In genomic region chr2:140136366-140136765, GRCh38 we compare ENCODE assay signal across 29 cellular contexts.
"Had no signal": no experiment of that assay in that cellular context is flagged by ENCODE, and none has a peak within 500 bp of the region (broad histone marks: within the 10 kb centered on the region; RNA-seq: fewer than 3 reads in every experiment).

No MANE protein-coding gene starts in this region.

- DNase-seq: activated B cell treated with CpG ODN at 0.5 μM for 24 hours; activated CD4-positive, alpha-beta T cell treated with anti-CD3 and anti-CD28 coated beads for 48 hours; activated CD4-positive, alpha-beta T cell treated with anti-CD3 and anti-CD28 coated beads, Interleukin-2, amount 50 U/mL, for 1 hour; activated CD4-positive, alpha-beta T cell treated with anti-CD3 and anti-CD28 coated beads, Interleukin-2, amount 50 U/mL, for 48 hours; activated CD8-positive, alpha-beta memory T cell treated with anti-CD3 and anti-CD28 coated beads for 24 hours; activated CD8-positive, alpha-beta T cell treated with anti-CD3 and anti-CD28 coated beads for 36 hours; activated effector memory CD4-positive, alpha-beta T cell treated with Interleukin-2 at 50 U/mL for 16 hours; activated naive CD4-positive, alpha-beta T cell treated with anti-CD3 and anti-CD28 coated beads for 36 hours; activated naive CD8-positive, alpha-beta T cell treated with anti-CD3 and anti-CD28 coated beads for 36 hours; activated naive CD8-positive, alpha-beta T cell treated with anti-CD3 and anti-CD28 coated beads, Interleukin-2, amount 50 U/mL, for 24 hours; activated T-cell treated with anti-CD3 and anti-CD28 coated beads, Interleukin-2, amount 50 U/mL, for 4 hours; adrenal gland; amygdala; aorta; body of pancreas; cortex of kidney; dermis blood vessel endothelial cell; effector CD4-positive, alpha-beta T cell; effector memory CD8-positive, alpha-beta T cell; erythroblast; foreskin melanocyte; head of caudate nucleus; hippocampal formation; T-helper 17 cell had no signal

- ATAC-seq: activated CD4-positive, CD25-positive, alpha-beta regulatory T cell treated with anti-CD3 and anti-CD28 coated beads, Interleukin-2, amount 50 U/mL, for 24 hours; activated CD8-positive, alpha-beta T cell treated with anti-CD3 and anti-CD28 coated beads for 36 hours; activated naive CD8-positive, alpha-beta T cell treated with anti-CD3 and anti-CD28 coated beads, Interleukin-2, amount 50 U/mL, for 24 hours; activated T-cell treated with anti-CD3 and anti-CD28 coated beads, Interleukin-2, amount 50 U/mL, for 4 hours; activated T-helper 17 cell treated with anti-CD3 and anti-CD28 coated beads, Interleukin-2, amount 50 U/mL, for 72 hours; body of pancreas; effector memory CD8-positive, alpha-beta T cell; gastroesophageal sphincter; T-helper 17 cell had no signal

- H3K36me3 ChIP-seq: adrenal gland, esophagus muscularis mucosa, gastroesophageal sphincter had no signal

- H3K4me1 ChIP-seq: adrenal gland, body of pancreas, esophagus muscularis mucosa, gastroesophageal sphincter had no signal

- H3K4me3 ChIP-seq: adrenal gland, body of pancreas, esophagus muscularis mucosa, gastroesophageal sphincter had no signal

- H3K27ac ChIP-seq: adrenal gland, body of pancreas, esophagus muscularis mucosa, gastroesophageal sphincter, VCaP had no signal

- H3K9me3 ChIP-seq: adrenal gland, body of pancreas had no signal

- H3K27me3 ChIP-seq: adrenal gland, body of pancreas, esophagus muscularis mucosa, gastroesophageal sphincter had no signal
